1 cellular context compared by ENCODE assay signal in genomic region chr5:140690941-140691924, GRCh38.
TF ChIP-seq lines count a peak whose summit lies in the region.

Gene HARS1, minus strand, starts transcription at chr5:140691370. Its CDS starts 66 bp downstream, at chr5:140691304.
A gene with protein sequence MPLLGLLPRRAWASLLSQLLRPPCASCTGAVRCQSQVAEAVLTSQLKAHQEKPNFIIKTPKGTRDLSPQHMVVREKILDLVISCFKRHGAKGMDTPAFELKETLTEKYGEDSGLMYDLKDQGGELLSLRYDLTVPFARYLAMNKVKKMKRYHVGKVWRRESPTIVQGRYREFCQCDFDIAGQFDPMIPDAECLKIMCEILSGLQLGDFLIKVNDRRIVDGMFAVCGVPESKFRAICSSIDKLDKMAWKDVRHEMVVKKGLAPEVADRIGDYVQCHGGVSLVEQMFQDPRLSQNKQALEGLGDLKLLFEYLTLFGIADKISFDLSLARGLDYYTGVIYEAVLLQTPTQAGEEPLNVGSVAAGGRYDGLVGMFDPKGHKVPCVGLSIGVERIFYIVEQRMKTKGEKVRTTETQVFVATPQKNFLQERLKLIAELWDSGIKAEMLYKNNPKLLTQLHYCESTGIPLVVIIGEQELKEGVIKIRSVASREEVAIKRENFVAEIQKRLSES (plus strand): TSS chr5:140691455. CDS start chr5:140691649, 194 bp downstream.

TF ChIP-seq in K562, 482 proteins besides CTCF, POLR2A, EP300 and RAD21 (continued from another document and continues in another):
- TF ChIP-seq, protein P1, sequence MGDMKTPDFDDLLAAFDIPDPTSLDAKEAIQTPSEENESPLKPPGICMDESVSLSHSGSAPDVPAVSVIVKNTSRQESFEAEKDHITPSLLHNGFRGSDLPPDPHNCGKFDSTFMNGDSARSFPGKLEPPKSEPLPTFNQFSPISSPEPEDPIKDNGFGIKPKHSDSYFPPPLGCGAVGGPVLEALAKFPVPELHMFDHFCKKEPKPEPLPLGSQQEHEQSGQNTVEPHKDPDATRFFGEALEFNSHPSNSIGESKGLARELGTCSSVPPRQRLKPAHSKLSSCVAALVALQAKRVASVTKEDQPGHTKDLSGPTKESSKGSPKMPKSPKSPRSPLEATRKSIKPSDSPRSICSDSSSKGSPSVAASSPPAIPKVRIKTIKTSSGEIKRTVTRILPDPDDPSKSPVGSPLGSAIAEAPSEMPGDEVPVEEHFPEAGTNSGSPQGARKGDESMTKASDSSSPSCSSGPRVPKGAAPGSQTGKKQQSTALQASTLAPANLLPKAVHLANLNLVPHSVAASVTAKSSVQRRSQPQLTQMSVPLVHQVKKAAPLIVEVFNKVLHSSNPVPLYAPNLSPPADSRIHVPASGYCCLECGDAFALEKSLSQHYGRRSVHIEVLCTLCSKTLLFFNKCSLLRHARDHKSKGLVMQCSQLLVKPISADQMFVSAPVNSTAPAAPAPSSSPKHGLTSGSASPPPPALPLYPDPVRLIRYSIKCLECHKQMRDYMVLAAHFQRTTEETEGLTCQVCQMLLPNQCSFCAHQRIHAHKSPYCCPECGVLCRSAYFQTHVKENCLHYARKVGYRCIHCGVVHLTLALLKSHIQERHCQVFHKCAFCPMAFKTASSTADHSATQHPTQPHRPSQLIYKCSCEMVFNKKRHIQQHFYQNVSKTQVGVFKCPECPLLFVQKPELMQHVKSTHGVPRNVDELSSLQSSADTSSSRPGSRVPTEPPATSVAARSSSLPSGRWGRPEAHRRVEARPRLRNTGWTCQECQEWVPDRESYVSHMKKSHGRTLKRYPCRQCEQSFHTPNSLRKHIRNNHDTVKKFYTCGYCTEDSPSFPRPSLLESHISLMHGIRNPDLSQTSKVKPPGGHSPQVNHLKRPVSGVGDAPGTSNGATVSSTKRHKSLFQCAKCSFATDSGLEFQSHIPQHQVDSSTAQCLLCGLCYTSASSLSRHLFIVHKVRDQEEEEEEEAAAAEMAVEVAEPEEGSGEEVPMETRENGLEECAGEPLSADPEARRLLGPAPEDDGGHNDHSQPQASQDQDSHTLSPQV (IDR thresholded peaks at IDR 0.05) = no peak
- no peak; the same call in 1 of the 2 replicates for TF ChIP-seq ZBTB1 (CRISPR knock-in tag; IDR thresholded peaks at IDR 0.05; ENCODE audit: borderline replicate concordance, low read depth)
- TF ChIP-seq PHF8 (IDR thresholded peaks at IDR 0.05; ENCODE audit: borderline replicate concordance, low read length) = peak; percentile 94
- no peak for TF ChIP-seq ZNF644 (tag; IDR thresholded peaks at IDR 0.05; ENCODE audit: low read depth)
- TF ChIP-seq, protein P2, sequence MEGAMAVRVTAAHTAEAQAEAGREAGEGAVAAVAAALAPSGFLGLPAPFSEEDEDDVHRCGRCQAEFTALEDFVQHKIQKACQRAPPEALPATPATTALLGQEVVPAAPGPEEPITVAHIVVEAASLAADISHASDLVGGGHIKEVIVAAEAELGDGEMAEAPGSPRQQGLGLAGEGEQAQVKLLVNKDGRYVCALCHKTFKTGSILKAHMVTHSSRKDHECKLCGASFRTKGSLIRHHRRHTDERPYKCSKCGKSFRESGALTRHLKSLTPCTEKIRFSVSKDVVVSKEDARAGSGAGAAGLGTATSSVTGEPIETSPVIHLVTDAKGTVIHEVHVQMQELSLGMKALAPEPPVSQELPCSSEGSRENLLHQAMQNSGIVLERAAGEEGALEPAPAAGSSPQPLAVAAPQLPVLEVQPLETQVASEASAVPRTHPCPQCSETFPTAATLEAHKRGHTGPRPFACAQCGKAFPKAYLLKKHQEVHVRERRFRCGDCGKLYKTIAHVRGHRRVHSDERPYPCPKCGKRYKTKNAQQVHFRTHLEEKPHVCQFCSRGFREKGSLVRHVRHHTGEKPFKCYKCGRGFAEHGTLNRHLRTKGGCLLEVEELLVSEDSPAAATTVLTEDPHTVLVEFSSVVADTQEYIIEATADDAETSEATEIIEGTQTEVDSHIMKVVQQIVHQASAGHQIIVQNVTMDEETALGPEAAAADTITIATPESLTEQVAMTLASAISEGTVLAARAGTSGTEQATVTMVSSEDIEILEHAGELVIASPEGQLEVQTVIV (CRISPR knock-in tag; IDR thresholded peaks at IDR 0.05; ENCODE audit: borderline replicate concordance) = no peak
- no peak for TF ChIP-seq HEY1 (CRISPR knock-in tag; IDR thresholded peaks at IDR 0.05; ENCODE audit: borderline replicate concordance)
- no peak for TF ChIP-seq PHF21A (IDR thresholded peaks at IDR 0.05; ENCODE audit: borderline replicate concordance, low read depth)
- TF ChIP-seq ZNF699 (CRISPR knock-in tag; IDR thresholded peaks at IDR 0.05; ENCODE audit: insufficient replicate concordance) = no peak
- no peak for TF ChIP-seq CBX8 (IDR thresholded peaks at IDR 0.05; ENCODE audit: borderline replicate concordance, extremely low read depth, low read depth, low read length, poor library complexity, severe bottlenecking)
- TF ChIP-seq ZZZ3 (IDR thresholded peaks at IDR 0.05) = peak; percentile 49; the same call in 1 of the 2 replicates
- no peak for TF ChIP-seq MAFF (IDR thresholded peaks at IDR 0.05; ENCODE audit: low read length)
- no peak for TF ChIP-seq ZNF79 (CRISPR knock-in tag; IDR thresholded peaks at IDR 0.05; ENCODE audit: low read depth)
- no peak for TF ChIP-seq NFIX (CRISPR knock-in tag; IDR thresholded peaks at IDR 0.05; ENCODE audit: low read depth)
- TF ChIP-seq RBFOX2 (IDR thresholded peaks at IDR 0.05; ENCODE audit: low read depth, low read length) = peak; percentile 97
- TF ChIP-seq CHCHD3 (CRISPR knock-in tag; IDR thresholded peaks at IDR 0.05) = no peak
- TF ChIP-seq PHB2 (IDR thresholded peaks at IDR 0.05; ENCODE audit: low read depth) = no peak
- no peak for TF ChIP-seq ZNF766 (CRISPR knock-in tag; conservative IDR thresholded peaks at IDR 0.05)
- TF ChIP-seq, protein P3, sequence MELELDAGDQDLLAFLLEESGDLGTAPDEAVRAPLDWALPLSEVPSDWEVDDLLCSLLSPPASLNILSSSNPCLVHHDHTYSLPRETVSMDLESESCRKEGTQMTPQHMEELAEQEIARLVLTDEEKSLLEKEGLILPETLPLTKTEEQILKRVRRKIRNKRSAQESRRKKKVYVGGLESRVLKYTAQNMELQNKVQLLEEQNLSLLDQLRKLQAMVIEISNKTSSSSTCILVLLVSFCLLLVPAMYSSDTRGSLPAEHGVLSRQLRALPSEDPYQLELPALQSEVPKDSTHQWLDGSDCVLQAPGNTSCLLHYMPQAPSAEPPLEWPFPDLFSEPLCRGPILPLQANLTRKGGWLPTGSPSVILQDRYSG (tag; conservative IDR thresholded peaks at IDR 0.05; ENCODE audit: low read depth) = no peak
- no peak for TF ChIP-seq ILF3 (IDR thresholded peaks at IDR 0.05; ENCODE audit: borderline replicate concordance)
- TF ChIP-seq FOXO4 (CRISPR knock-in tag; IDR thresholded peaks at IDR 0.05) = no peak
- TF ChIP-seq ZNF586 (CRISPR knock-in tag; conservative IDR thresholded peaks at IDR 0.05) = no peak
- peak; percentile 95 for TF ChIP-seq PHF20 (IDR thresholded peaks at IDR 0.05; ENCODE audit: partially characterized antibody)
- no peak for TF ChIP-seq DEAF1 (CRISPR knock-in tag; IDR thresholded peaks at IDR 0.05)
- no peak for TF ChIP-seq NEUROD1 (IDR thresholded peaks at IDR 0.05; ENCODE audit: borderline replicate concordance, low read depth, low read length, partially characterized antibody)
- peak; percentile 88; the same call in 1 of the 2 replicates for TF ChIP-seq KAT7 (CRISPR knock-in tag; IDR thresholded peaks at IDR 0.05; ENCODE audit: borderline replicate concordance)
- no peak; the same call in 1 of the 2 replicates for TF ChIP-seq HDGF (IDR thresholded peaks at IDR 0.05)
- TF ChIP-seq GTF2E2 (tag; IDR thresholded peaks at IDR 0.05) = no peak
- TF ChIP-seq SIRT6 (IDR thresholded peaks at IDR 0.05; ENCODE audit: low read depth, low read length) = no peak
- no peak for TF ChIP-seq ZNF24 (IDR thresholded peaks at IDR 0.05)
- TF ChIP-seq ATF4 (CRISPR knock-in tag; IDR thresholded peaks at IDR 0.05) = no peak
- no peak for TF ChIP-seq FOXJ3 (CRISPR knock-in tag; IDR thresholded peaks at IDR 0.05)
- peak; percentile 73; the same call in 1 of the 2 replicates for TF ChIP-seq SMARCA5 (IDR thresholded peaks at IDR 0.05)
- TF ChIP-seq ZBTB43 (CRISPR knock-in tag; IDR thresholded peaks at IDR 0.05) = no peak
- TF ChIP-seq RUNX1 (IDR thresholded peaks at IDR 0.05; ENCODE audit: low read depth) = no peak
- 0 out of 2 replicates have a peak, but pooled peaks have one; percentile 8 for TF ChIP-seq CBFA2T3 (IDR thresholded peaks at IDR 0.05)
- no peak for TF ChIP-seq RBM39 (optimal IDR thresholded peaks at IDR 0.05; ENCODE audit: low read depth, low read length)
- no peak for TF ChIP-seq ZNF274 (IDR thresholded peaks at IDR 0.05; ENCODE audit: borderline replicate concordance, low read depth, low read length)
- no peak for TF ChIP-seq RFX7 (CRISPR knock-in tag; IDR thresholded peaks at IDR 0.05)
- TF ChIP-seq, protein P4, sequence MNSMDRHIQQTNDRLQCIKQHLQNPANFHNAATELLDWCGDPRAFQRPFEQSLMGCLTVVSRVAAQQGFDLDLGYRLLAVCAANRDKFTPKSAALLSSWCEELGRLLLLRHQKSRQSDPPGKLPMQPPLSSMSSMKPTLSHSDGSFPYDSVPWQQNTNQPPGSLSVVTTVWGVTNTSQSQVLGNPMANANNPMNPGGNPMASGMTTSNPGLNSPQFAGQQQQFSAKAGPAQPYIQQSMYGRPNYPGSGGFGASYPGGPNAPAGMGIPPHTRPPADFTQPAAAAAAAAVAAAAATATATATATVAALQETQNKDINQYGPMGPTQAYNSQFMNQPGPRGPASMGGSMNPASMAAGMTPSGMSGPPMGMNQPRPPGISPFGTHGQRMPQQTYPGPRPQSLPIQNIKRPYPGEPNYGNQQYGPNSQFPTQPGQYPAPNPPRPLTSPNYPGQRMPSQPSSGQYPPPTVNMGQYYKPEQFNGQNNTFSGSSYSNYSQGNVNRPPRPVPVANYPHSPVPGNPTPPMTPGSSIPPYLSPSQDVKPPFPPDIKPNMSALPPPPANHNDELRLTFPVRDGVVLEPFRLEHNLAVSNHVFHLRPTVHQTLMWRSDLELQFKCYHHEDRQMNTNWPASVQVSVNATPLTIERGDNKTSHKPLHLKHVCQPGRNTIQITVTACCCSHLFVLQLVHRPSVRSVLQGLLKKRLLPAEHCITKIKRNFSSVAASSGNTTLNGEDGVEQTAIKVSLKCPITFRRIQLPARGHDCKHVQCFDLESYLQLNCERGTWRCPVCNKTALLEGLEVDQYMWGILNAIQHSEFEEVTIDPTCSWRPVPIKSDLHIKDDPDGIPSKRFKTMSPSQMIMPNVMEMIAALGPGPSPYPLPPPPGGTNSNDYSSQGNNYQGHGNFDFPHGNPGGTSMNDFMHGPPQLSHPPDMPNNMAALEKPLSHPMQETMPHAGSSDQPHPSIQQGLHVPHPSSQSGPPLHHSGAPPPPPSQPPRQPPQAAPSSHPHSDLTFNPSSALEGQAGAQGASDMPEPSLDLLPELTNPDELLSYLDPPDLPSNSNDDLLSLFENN (IDR thresholded peaks at IDR 0.05; ENCODE audit: low read depth in 2 of 2, low read length in 2 of 2) = peak in 1 of 2 experiments; percentile 61; a peak in 1 of 4 replicates
- TF ChIP-seq PML (IDR thresholded peaks at IDR 0.05; ENCODE audit: low read length) = peak; percentile 80
- no peak for TF ChIP-seq TAF15 (IDR thresholded peaks at IDR 0.05; ENCODE audit: low read depth, low read length)
- 0 out of 2 replicates have a peak, but pooled peaks have one; percentile 44 for TF ChIP-seq E2F1 (CRISPR knock-in tag; IDR thresholded peaks at IDR 0.05)
- no peak for TF ChIP-seq TEAD4 (IDR thresholded peaks at IDR 0.05; ENCODE audit: low read length)
- TF ChIP-seq TEAD4 (CRISPR knock-in tag; IDR thresholded peaks at IDR 0.05; ENCODE audit: borderline replicate concordance) = no peak; the same call in 1 of the 2 replicates
